In genomic region chr11:74670171-74670570, GRCh38 we compare ENCODE assay signal across 21 cellular contexts.
"Had no signal": no experiment of that assay in that cellular context is flagged by ENCODE, and none has a peak within 500 bp of the region (broad histone marks: within the 10 kb centered on the region; RNA-seq: fewer than 3 reads in every experiment).

No MANE protein-coding gene starts in this region.

- H3K4me2 ChIP-seq: neural progenitor cell had no signal

- FAIRE-seq: astrocyte, islet of Langerhans had no signal

- H3K9ac ChIP-seq: neural progenitor cell had no signal

- H3K9me3 ChIP-seq: esophagus squamous epithelium, right lobe of liver, stomach, thyroid gland had no signal

- H3K27me3 ChIP-seq: brain microvascular endothelial cell, esophagus squamous epithelium, neural progenitor cell, right lobe of liver, stomach, thyroid gland had no signal

- H3K27ac ChIP-seq: brain microvascular endothelial cell, esophagus squamous epithelium, neural progenitor cell, right lobe of liver, thyroid gland had no signal

- H3K4me1 ChIP-seq: thyroid gland had no signal

- H3K36me3 ChIP-seq: brain microvascular endothelial cell, esophagus squamous epithelium, neural progenitor cell, right lobe of liver, stomach, thyroid gland had no signal

- ATAC-seq: activated CD4-positive, alpha-beta T cell treated with anti-CD3 and anti-CD28 coated beads for 36 hours; naive thymus-derived CD4-positive, alpha-beta T cell; stimulated activated effector memory CD8-positive, alpha-beta T cell treated with anti-CD3 and anti-CD28 coated beads, Interleukin-12 subunit alpha, Interleukin-12 subunit beta, amount 100 ng/mL, for 72 hours had no signal

- H2AFZ ChIP-seq: neural progenitor cell had no signal

- H3K4me3 ChIP-seq: esophagus squamous epithelium, neural progenitor cell, right lobe of liver, stomach, thyroid gland had no signal

- DNase-seq: activated CD4-positive, alpha-beta T cell treated with anti-CD3 and anti-CD28 coated beads for 36 hours; activated CD4-positive, CD25-positive, alpha-beta regulatory T cell; activated gamma-delta T cell; activated naive CD4-positive, alpha-beta T cell treated with anti-CD3 and anti-CD28 coated beads, Interleukin-2, amount 10 ng/mL, durations not matched to agents 7 days and 5 days; activated T-cell treated with anti-CD3 and anti-CD28 coated beads, Interleukin-2, amount 50 U/mL, for 1 hour; amniotic stem cell; brain microvascular endothelial cell; esophagus squamous epithelium; foreskin melanocyte; midbrain; naive thymus-derived CD4-positive, alpha-beta T cell; occipital lobe; right lobe of liver; stimulated activated CD4-positive, alpha-beta T cell treated with anti-CD3 and anti-CD28 coated beads, Interleukin-4, amount 100 ng/mL, for 1 hour; stomach; T-helper 1 cell; thyroid gland had no signal
